ENCODE assay signal across 2 cellular contexts in genomic region chr10:7933757-7934156, GRCh38.
TF ChIP-seq lines count a peak whose summit lies in the region.

No MANE protein-coding gene starts in this region.

TF ChIP-seq in HepG2, 621 proteins besides CTCF, POLR2A, EP300 and RAD21 (continued from another document):
- TF ChIP-seq, protein P1, sequence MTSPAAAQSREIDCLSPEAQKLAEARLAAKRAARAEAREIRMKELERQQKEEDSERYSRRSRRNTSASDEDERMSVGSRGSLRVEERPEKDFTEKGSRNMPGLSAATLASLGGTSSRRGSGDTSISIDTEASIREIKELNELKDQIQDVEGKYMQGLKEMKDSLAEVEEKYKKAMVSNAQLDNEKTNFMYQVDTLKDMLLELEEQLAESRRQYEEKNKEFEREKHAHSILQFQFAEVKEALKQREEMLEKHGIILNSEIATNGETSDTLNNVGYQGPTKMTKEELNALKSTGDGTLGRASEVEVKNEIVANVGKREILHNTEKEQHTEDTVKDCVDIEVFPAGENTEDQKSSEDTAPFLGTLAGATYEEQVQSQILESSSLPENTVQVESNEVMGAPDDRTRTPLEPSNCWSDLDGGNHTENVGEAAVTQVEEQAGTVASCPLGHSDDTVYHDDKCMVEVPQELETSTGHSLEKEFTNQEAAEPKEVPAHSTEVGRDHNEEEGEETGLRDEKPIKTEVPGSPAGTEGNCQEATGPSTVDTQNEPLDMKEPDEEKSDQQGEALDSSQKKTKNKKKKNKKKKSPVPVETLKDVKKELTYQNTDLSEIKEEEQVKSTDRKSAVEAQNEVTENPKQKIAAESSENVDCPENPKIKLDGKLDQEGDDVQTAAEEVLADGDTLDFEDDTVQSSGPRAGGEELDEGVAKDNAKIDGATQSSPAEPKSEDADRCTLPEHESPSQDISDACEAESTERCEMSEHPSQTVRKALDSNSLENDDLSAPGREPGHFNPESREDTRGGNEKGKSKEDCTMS (CRISPR knock-in tag; conservative IDR thresholded peaks at IDR 0.05) = no peak
- TF ChIP-seq FOXP1 (IDR thresholded peaks at IDR 0.05) = no peak
- no peak for TF ChIP-seq FOXP1 (CRISPR knock-in tag; IDR thresholded peaks at IDR 0.05)
- TF ChIP-seq, protein P2, sequence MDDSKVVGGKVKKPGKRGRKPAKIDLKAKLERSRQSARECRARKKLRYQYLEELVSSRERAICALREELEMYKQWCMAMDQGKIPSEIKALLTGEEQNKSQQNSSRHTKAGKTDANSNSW (CRISPR knock-in tag; IDR thresholded peaks at IDR 0.05; ENCODE audit: borderline replicate concordance) = no peak
- TF ChIP-seq HHEX (CRISPR knock-in tag; IDR thresholded peaks at IDR 0.05) = no peak
- no peak for TF ChIP-seq ZNF616 (CRISPR knock-in tag; IDR thresholded peaks at IDR 0.05; ENCODE audit: low read depth)

TF ChIP-seq in WTC11, 78 proteins besides CTCF, POLR2A, EP300 and RAD21 (continued from another document):
- TF ChIP-seq ARID4B (CRISPR knock-in tag; IDR thresholded peaks at IDR 0.05; ENCODE audit: borderline replicate concordance) = no peak
- TF ChIP-seq CREB1 (CRISPR knock-in tag; IDR thresholded peaks at IDR 0.05) = no peak
